ENCODE assay signal across 1 cellular context in the genomic region with DNA sequence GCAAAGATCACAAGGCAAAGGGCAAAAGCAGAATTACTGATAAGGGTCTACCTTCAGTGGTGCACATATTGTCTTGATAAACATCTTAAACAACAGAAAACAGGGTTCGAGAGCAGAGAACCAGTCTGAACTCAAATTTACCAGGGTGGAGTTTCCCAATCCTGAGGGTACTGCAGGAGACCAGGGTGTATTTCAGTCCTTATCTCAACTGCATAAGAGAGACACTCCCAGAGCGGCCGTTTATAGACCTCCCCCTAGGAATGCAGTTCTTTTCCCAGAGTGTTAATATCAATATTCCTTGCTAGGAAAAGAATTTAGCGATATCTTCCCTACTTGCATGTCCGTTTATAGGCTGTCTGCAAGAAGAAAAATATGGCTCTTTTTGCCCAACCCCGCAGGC. TPM values are rescaled to one million over a fixed set of nuclear protein-coding genes. Genes with fewer than 3 reads are reported as not detected.
"Had no signal": no experiment of that assay in that cellular context is flagged by ENCODE, and none has a peak within 500 bp of the region (broad histone marks: within the 10 kb centered on the region; RNA-seq: fewer than 3 reads in every experiment).

No MANE protein-coding gene starts in this region.

RNA-seq across cellular contexts. Expression of a gene that starts 37.6 kb away (rescaled TPM):
- total RNA-seq: IMR-90 had no signal
